In genomic region chr17:51703364-51704341, GRCh38 we compare ENCODE assay signal across 1 cellular context.
TF ChIP-seq lines count a peak whose summit lies in the region.

No MANE protein-coding gene starts in this region.

TF ChIP-seq in HEK293, 187 proteins besides CTCF, POLR2A, EP300 and RAD21 (continued from another document and continues in another):
- TF ChIP-seq ZNF280D (tag by site-specific recombination; IDR thresholded peaks at IDR 0.05) (no peak), ZFHX2 (tag by site-specific recombination; conservative IDR thresholded peaks at IDR 0.05) (no peak), PRDM1 (tag by site-specific recombination; IDR thresholded peaks at IDR 0.05) (no peak), ZNF394 (tag by site-specific recombination; IDR thresholded peaks at IDR 0.05; ENCODE audit: borderline replicate concordance) (peak; percentile 48; the same call in 1 of the 2 replicates), ZNF561 (tag by site-specific recombination; IDR thresholded peaks at IDR 0.05; ENCODE audit: borderline replicate concordance) (peak; percentile 97), ZBTB44 (tag by site-specific recombination; IDR thresholded peaks at IDR 0.05) (peak; percentile 90), ZNF76 (tag by site-specific recombination; IDR thresholded peaks at IDR 0.05; ENCODE audit: borderline replicate concordance, low read depth) (no peak; the same call in 1 of the 2 replicates), ZNF350 (tag by site-specific recombination; IDR thresholded peaks at IDR 0.05) (no peak), ZBTB49 (tag by site-specific recombination; IDR thresholded peaks at IDR 0.05; ENCODE audit: low read depth) (no peak), PBX3 (CRISPR knock-in tag; IDR thresholded peaks at IDR 0.05) (no peak), KLF8 (tag by site-specific recombination; IDR thresholded peaks at IDR 0.05) (peak; percentile 71), ZNF292 (tag by site-specific recombination; IDR thresholded peaks at IDR 0.05; ENCODE audit: borderline replicate concordance, low read depth) (no peak), MZF1 (tag by site-specific recombination; IDR thresholded peaks at IDR 0.05; ENCODE audit: borderline replicate concordance) (no peak; the same call in 1 of the 2 replicates), PRDM4 (tag by site-specific recombination; IDR thresholded peaks at IDR 0.05) (no peak), ZNF530 (tag by site-specific recombination; IDR thresholded peaks at IDR 0.05; ENCODE audit: low read depth) (no peak), AEBP2 (tag by site-specific recombination; IDR thresholded peaks at IDR 0.05; ENCODE audit: borderline replicate concordance) (no peak), ZBTB21 (tag by site-specific recombination; IDR thresholded peaks at IDR 0.05) (peak; percentile 51), ZSCAN18 (tag by site-specific recombination; IDR thresholded peaks at IDR 0.05) (no peak), ZNF549 (tag by site-specific recombination; IDR thresholded peaks at IDR 0.05) (no peak), ZNF501 (tag by site-specific recombination; IDR thresholded peaks at IDR 0.05) (no peak), ZNF214 (tag by site-specific recombination; IDR thresholded peaks at IDR 0.05; ENCODE audit: borderline replicate concordance) (no peak), ZBTB8A (tag by site-specific recombination; IDR thresholded peaks at IDR 0.05) (peak; percentile 80), ZNF211 (tag by site-specific recombination; IDR thresholded peaks at IDR 0.05; ENCODE audit: low read depth) (no peak), WT1 (tag by site-specific recombination; IDR thresholded peaks at IDR 0.05) (peak; percentile 94), ZNF510 (tag by site-specific recombination; IDR thresholded peaks at IDR 0.05; ENCODE audit: insufficient replicate concordance) (peak; percentile 65), ZBTB1 (tag by site-specific recombination; IDR thresholded peaks at IDR 0.05) (no peak; the same call in 1 of the 2 replicates), ZNF16 (tag by site-specific recombination; IDR thresholded peaks at IDR 0.05; ENCODE audit: low read depth) (no peak), OVOL3 (tag by site-specific recombination; IDR thresholded peaks at IDR 0.05) (peak; percentile 57), ZNF623 (tag by site-specific recombination; IDR thresholded peaks at IDR 0.05) (no peak; the same call in 1 of the 2 replicates), ZBTB11 (tag by site-specific recombination; conservative IDR thresholded peaks at IDR 0.05; ENCODE audit: low read depth) (no peak), ZNF398 (tag by site-specific recombination; IDR thresholded peaks at IDR 0.05) (peak; percentile 49), ZNF645 (tag by site-specific recombination; IDR thresholded peaks at IDR 0.05) (no peak), ZNF404 (tag by site-specific recombination; IDR thresholded peaks at IDR 0.05) (peak; percentile 54; the same call in 1 of the 2 replicates), KLF17 (tag by site-specific recombination; IDR thresholded peaks at IDR 0.05) (peak; percentile 98), ZNF555 (tag by site-specific recombination; conservative IDR thresholded peaks at IDR 0.05) (no peak)
